1 cellular context compared by ENCODE assay signal in the genomic region with DNA sequence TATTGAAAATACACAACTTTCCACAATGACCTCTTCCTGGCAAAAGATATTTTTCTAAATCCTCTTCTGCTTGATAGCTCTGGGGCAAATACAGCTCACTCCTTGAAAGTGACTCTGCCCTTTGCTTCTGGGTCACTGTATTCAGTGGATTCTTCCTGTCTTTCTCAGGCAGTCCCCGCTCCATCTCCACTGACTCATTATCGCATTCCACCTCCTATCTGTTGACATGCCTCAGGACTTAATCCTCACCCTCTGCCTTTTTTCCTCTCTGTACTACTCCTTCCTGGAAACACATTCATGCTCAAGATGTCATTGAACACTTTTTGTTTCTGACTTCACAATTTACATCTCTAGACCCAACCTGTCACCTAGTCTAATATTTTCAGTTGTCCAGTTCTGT.
TF ChIP-seq lines count a peak whose summit lies in the region.

No MANE protein-coding gene starts in this region.

TF ChIP-seq in GM23338, 12 proteins besides CTCF, POLR2A, EP300 and RAD21 (continued from another document):
- TF ChIP-seq REST (IDR thresholded peaks at IDR 0.05; ENCODE audit: unreplicated experiment), result no peak
- TF ChIP-seq STAT1 (IDR thresholded peaks at IDR 0.05; ENCODE audit: unreplicated experiment), result no peak
- no peak for TF ChIP-seq EZH2 (IDR thresholded peaks at IDR 0.05; ENCODE audit: low read depth, unreplicated experiment)
- no peak for TF ChIP-seq JUNB (IDR thresholded peaks at IDR 0.05; ENCODE audit: unreplicated experiment)
- no peak for TF ChIP-seq EZH2phosphoT487 (IDR thresholded peaks at IDR 0.05; ENCODE audit: unreplicated experiment)
- TF ChIP-seq ZNF331 (CRISPR knock-in tag; IDR thresholded peaks at IDR 0.05; ENCODE audit: low read depth), result no peak
- TF ChIP-seq CREB1 (CRISPR knock-in tag; IDR thresholded peaks at IDR 0.05; ENCODE audit: low read depth), result no peak
- TF ChIP-seq, protein P1, sequence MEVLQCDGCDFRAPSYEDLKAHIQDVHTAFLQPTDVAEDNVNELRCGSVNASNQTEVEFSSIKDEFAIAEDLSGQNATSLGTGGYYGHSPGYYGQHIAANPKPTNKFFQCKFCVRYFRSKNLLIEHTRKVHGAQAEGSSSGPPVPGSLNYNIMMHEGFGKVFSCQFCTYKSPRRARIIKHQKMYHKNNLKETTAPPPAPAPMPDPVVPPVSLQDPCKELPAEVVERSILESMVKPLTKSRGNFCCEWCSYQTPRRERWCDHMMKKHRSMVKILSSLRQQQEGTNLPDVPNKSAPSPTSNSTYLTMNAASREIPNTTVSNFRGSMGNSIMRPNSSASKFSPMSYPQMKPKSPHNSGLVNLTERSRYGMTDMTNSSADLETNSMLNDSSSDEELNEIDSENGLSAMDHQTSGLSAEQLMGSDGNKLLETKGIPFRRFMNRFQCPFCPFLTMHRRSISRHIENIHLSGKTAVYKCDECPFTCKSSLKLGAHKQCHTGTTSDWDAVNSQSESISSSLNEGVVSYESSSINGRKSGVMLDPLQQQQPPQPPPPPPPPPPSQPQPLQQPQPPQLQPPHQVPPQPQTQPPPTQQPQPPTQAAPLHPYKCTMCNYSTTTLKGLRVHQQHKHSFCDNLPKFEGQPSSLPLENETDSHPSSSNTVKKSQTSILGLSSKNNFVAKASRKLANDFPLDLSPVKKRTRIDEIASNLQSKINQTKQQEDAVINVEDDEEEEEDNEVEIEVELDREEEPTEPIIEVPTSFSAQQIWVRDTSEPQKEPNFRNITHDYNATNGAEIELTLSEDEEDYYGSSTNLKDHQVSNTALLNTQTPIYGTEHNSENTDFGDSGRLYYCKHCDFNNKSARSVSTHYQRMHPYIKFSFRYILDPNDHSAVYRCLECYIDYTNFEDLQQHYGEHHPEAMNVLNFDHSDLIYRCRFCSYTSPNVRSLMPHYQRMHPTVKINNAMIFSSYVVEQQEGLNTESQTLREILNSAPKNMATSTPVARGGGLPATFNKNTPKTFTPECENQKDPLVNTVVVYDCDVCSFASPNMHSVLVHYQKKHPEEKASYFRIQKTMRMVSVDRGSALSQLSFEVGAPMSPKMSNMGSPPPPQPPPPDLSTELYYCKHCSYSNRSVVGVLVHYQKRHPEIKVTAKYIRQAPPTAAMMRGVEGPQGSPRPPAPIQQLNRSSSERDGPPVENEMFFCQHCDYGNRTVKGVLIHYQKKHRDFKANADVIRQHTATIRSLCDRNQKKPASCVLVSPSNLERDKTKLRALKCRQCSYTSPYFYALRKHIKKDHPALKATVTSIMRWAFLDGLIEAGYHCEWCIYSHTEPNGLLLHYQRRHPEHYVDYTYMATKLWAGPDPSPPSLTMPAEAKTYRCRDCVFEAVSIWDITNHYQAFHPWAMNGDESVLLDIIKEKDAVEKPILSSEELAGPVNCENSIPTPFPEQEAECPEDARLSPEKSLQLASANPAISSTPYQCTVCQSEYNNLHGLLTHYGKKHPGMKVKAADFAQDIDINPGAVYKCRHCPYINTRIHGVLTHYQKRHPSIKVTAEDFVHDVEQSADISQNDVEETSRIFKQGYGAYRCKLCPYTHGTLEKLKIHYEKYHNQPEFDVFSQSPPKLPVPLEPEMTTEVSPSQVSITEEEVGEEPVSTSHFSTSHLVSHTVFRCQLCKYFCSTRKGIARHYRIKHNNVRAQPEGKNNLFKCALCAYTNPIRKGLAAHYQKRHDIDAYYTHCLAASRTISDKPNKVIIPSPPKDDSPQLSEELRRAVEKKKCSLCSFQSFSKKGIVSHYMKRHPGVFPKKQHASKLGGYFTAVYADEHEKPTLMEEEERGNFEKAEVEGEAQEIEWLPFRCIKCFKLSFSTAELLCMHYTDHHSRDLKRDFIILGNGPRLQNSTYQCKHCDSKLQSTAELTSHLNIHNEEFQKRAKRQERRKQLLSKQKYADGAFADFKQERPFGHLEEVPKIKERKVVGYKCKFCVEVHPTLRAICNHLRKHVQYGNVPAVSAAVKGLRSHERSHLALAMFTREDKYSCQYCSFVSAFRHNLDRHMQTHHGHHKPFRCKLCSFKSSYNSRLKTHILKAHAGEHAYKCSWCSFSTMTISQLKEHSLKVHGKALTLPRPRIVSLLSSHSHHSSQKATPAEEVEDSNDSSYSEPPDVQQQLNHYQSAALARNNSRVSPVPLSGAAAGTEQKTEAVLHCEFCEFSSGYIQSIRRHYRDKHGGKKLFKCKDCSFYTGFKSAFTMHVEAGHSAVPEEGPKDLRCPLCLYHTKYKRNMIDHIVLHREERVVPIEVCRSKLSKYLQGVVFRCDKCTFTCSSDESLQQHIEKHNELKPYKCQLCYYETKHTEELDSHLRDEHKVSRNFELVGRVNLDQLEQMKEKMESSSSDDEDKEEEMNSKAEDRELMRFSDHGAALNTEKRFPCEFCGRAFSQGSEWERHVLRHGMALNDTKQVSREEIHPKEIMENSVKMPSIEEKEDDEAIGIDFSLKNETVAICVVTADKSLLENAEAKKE (CRISPR knock-in tag; IDR thresholded peaks at IDR 0.05), result no peak
- TF ChIP-seq, protein P2, sequence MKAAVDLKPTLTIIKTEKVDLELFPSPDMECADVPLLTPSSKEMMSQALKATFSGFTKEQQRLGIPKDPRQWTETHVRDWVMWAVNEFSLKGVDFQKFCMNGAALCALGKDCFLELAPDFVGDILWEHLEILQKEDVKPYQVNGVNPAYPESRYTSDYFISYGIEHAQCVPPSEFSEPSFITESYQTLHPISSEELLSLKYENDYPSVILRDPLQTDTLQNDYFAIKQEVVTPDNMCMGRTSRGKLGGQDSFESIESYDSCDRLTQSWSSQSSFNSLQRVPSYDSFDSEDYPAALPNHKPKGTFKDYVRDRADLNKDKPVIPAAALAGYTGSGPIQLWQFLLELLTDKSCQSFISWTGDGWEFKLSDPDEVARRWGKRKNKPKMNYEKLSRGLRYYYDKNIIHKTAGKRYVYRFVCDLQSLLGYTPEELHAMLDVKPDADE (IDR thresholded peaks at IDR 0.05), result no peak
- no peak for TF ChIP-seq POLR2AphosphoS5 (IDR thresholded peaks at IDR 0.05; ENCODE audit: low read depth)
TF ChIP-seq in GM23338: peak in this region for 0.
